17 cellular contexts compared by ENCODE assay signal in the genomic region with DNA sequence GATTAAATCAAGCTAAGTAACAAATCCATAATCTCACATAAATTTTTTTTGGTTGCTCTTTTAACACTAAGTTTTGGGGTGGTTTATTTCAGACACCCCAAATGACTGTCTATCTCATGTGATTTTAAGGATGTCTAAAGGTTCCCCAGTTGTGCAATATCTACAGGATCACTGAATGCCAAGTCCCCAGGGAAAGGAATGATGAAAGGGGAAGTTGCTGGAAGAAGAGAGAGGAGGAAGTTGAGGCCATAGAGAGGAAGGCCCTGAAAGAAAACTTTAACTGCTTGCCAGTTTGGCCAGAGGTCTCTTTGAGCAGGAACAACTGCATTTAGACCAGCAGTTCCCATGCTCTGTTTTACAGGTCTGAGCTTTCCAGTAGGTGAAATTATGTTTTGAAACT.
DNase-seq lines count a peak whose midpoint lies in the region; ATAC-seq, FAIRE-seq and TF ChIP-seq lines count a peak whose summit lies in the region.
"Had no signal": no experiment of that assay in that cellular context is flagged by ENCODE, and none has a peak within 500 bp of the region (broad histone marks: within the 10 kb centered on the region; RNA-seq: fewer than 3 reads in every experiment).

No MANE protein-coding gene starts in this region.

- no peak overlapping the region for H3K4me3 ChIP-seq in choroid plexus epithelial cell (ENCODE audit: low read depth, low read length)
- no peak overlapping the region for H3K4me3 ChIP-seq in neutrophil (ENCODE audit: low read depth in 1 of 2, low read length in 1 of 2)

- no peak for FAIRE-seq in H54 (lab: Jason Lieb, UNC)

- H3K27ac ChIP-seq in neutrophil, result peak overlapping the region; percentile 40

- H3K4me1 ChIP-seq in neutrophil (ENCODE audit: control insufficient read depth in 1 of 2, insufficient read depth in 1 of 2, low read depth in 1 of 2, low read length in 1 of 2), result peaks cover 18 to 23% of the 10 kb centered on the region in 2 experiments

- ATAC-seq in HG03280 (IDR thresholded peaks at IDR 0.05; ENCODE audit: unreplicated experiment), result no peak
- ATAC-seq: left lobe of liver, Panc1 had no signal

- H3K27me3 ChIP-seq in neutrophil, result no peaks in the 10 kb centered on the region

- H3K9me3 ChIP-seq in neutrophil, result no peaks in the 10 kb centered on the region

- DNase-seq in CD1c-positive myeloid dendritic cell (ENCODE audit: extremely low spot score), result peak; percentile 32
- DNase-seq in NCI-H69 (lab: John Stamatoyannopoulos, UW), result peak; percentile 31
- peak; percentile 48 for DNase-seq in choroid plexus epithelial cell (ENCODE audit: low read depth)
- no peak for DNase-seq in NCI-H146 (lab: John Stamatoyannopoulos, UW)
- no peak for DNase-seq in kidney tubule cell (ENCODE audit: low spot score)
- DNase-seq in H54 (ENCODE audit: insufficient read length, low spot score), result no peak
- DNase-seq: activated CD8-positive, alpha-beta memory T cell treated with anti-CD3 and anti-CD28 coated beads for 24 hours; activated naive CD8-positive, alpha-beta T cell treated with anti-CD3 and anti-CD28 coated beads, Interleukin-2, amount 10 ng/mL, durations not matched to agents 7 days and 5 days; KG1; NCI-H2171 treated with DMSO at 0.1 percent for 48 hours; nucleus accumbens; stimulated activated CD4-positive, alpha-beta T cell treated with anti-CD3 and anti-CD28 coated beads, Interleukin-15, amount 100 ng/mL, for 24 hours; stimulated activated CD8-positive, alpha-beta memory T cell treated with anti-CD3 and anti-CD28 coated beads, Interleukin-4, amount 100 ng/mL, for 48 hours had no signal

- TF ChIP-seq CTCF in choroid plexus epithelial cell (conservative IDR thresholded peaks at IDR 0.05; ENCODE audit: low read depth, low read length) (no peak), neutrophil (IDR thresholded peaks at IDR 0.05) (no peak)

- TF ChIP-seq POLR2A in H54 (IDR thresholded peaks at IDR 0.05; ENCODE audit: low read depth, low read length), result no peak

- H3K36me3 ChIP-seq in neutrophil, result peaks cover 67% of the 10 kb centered on the region

Comparison
In these comparisons a context has a peak if more than half of its experiments do, and no peak if none do; other contexts are left out.
1. DNase-seq: peak in CD1c-positive myeloid dendritic cell (single experiment), NCI-H69 (single experiment) and choroid plexus epithelial cell (single experiment); none in NCI-H146 (single experiment), kidney tubule cell (single experiment) and H54 (single experiment).